Comparison of ENCODE assay signal across 8 cellular contexts in genomic region chr17:412211-413015, GRCh38. TPM values are rescaled to one million over a fixed set of nuclear protein-coding genes. Genes with fewer than 3 reads are reported as not detected.
A peak's percentile ranks its signal among the peaks of the same experiment; 100 is the strongest.
DNase-seq lines count a peak whose midpoint lies in the region; ATAC-seq and TF ChIP-seq lines count a peak whose summit lies in the region.

No MANE protein-coding gene starts in this region.

- H3K27ac ChIP-seq in SK-N-SH (ENCODE audit: low read depth in 2 of 2, low read length in 1 of 2) (no peak overlapping the region), smooth muscle cell (ENCODE audit: low read depth) (no peak overlapping the region)

- H3K9me3 Mint-ChIP-seq in activated naive CD8-positive, alpha-beta T cell treated with anti-CD3 and anti-CD28 coated beads, Interleukin-2, amount 50 U/mL, for 24 hours, result peaks cover 4% of the 10 kb centered on the region

- no peaks in the 10 kb centered on the region for H3K9me3 ChIP-seq in SK-N-SH
- no peaks in the 10 kb centered on the region for H3K9me3 ChIP-seq in smooth muscle cell (replicated peaks; ENCODE audit: low read depth)

- no peaks in the 10 kb centered on the region for H3K9me2 ChIP-seq in SK-N-SH

- H2AFZ ChIP-seq in SK-N-SH (ENCODE audit: low read depth) (no peak overlapping the region), smooth muscle cell (ENCODE audit: low read depth) (no peak overlapping the region)

- 59% methylated on average over 15 of the region's 15 CpGs for WGBS in SK-N-SH (ENCODE audit: low lambda C conversion rate)
- WGBS in smooth muscle cell (ENCODE audit: low lambda C conversion rate), result 69% methylated on average over 15 of the region's 15 CpGs

- H3K9ac ChIP-seq in SK-N-SH (no peak overlapping the region), smooth muscle cell (ENCODE audit: low read depth) (no peak overlapping the region)

- H3F3A ChIP-seq in SK-N-SH (replicated peaks; ENCODE audit: insufficient read depth), result peaks cover 4% of the 10 kb centered on the region
- H3F3A ChIP-seq in smooth muscle cell (ENCODE audit: low read depth), result peaks cover 6% of the 10 kb centered on the region

- TF ChIP-seq CTCF in SK-N-SH (IDR thresholded peaks at IDR 0.05), result peak; percentile 87
- peak; percentile 74 for TF ChIP-seq CTCF in smooth muscle cell (IDR thresholded peaks at IDR 0.05; ENCODE audit: borderline replicate concordance, insufficient read depth, poor library complexity, severe bottlenecking)

- no peak overlapping the region; a peak in 1 of 4 replicates for H3K4me3 ChIP-seq in SK-N-SH (ENCODE audit: low read depth in 2 of 2, low read length in 1 of 2)
- no peak overlapping the region for H3K4me3 ChIP-seq in smooth muscle cell

- DNase-seq in EL (peak; percentile 68), SK-N-SH (peak; percentile 73), hepatic stellate cell (ENCODE audit: low spot score) (peak; percentile 66), smooth muscle cell (lab: John Stamatoyannopoulos, UW; ENCODE audit: unreplicated experiment) (no peak)
- DNase-seq in activated naive CD8-positive, alpha-beta T cell treated with anti-CD3 and anti-CD28 coated beads, Interleukin-2, amount 50 U/mL, for 24 hours, result peak; percentile 67

- H3K4me2 ChIP-seq in SK-N-SH (no peak overlapping the region), smooth muscle cell (no peak overlapping the region)

- peak overlapping the region; percentile 96 for H3K4me3 Mint-ChIP-seq in activated naive CD8-positive, alpha-beta T cell treated with anti-CD3 and anti-CD28 coated beads, Interleukin-2, amount 50 U/mL, for 24 hours

- POLR2A ChIA-PET in SK-N-SH (lab: Yijun Ruan, JAX), result interaction anchor here (0.6 to 1.1 kb wide), 3 partner anchors 247 to 291 kb away, joined by 3 to 8 read pairs (median 4); no protein-coding TSS in a partner anchor

- peaks cover 74% of the 10 kb centered on the region for H3K4me1 Mint-ChIP-seq in activated naive CD8-positive, alpha-beta T cell treated with anti-CD3 and anti-CD28 coated beads, Interleukin-2, amount 50 U/mL, for 24 hours

- CTCF ChIA-PET in SK-N-SH (lab: Yijun Ruan, JAX), result interaction anchor here (0.6 to 3.4 kb wide), 79 partner anchors 10 to 584 kb away, joined by 3 to 255 read pairs (median 5); partner anchors contain the start of genes GEMIN4, NXN, RFLNB and TIMM22

- H3K27ac Mint-ChIP-seq in activated naive CD8-positive, alpha-beta T cell treated with anti-CD3 and anti-CD28 coated beads, Interleukin-2, amount 50 U/mL, for 24 hours, result peak overlapping the region; percentile 70

- no peak for TF ChIP-seq EP300 in Ishikawa (IDR thresholded peaks at IDR 0.05; ENCODE audit: borderline replicate concordance)
- no peak for TF ChIP-seq EP300 in SK-N-SH (IDR thresholded peaks at IDR 0.05; ENCODE audit: borderline replicate concordance in 1 of 2, low read depth in 1 of 2, low read length in 1 of 2)

- peaks cover 14% of the 10 kb centered on the region for H3K36me3 Mint-ChIP-seq in activated naive CD8-positive, alpha-beta T cell treated with anti-CD3 and anti-CD28 coated beads, Interleukin-2, amount 50 U/mL, for 24 hours (ENCODE audit: low read depth)

- H3K27me3 ChIP-seq in SK-N-SH (ENCODE audit: insufficient read depth) (no peaks in the 10 kb centered on the region), smooth muscle cell (ENCODE audit: low read depth) (no peaks in the 10 kb centered on the region)

- ATAC-seq in activated naive CD8-positive, alpha-beta T cell treated with anti-CD3 and anti-CD28 coated beads, Interleukin-2, amount 50 U/mL, for 24 hours, result no peak
- ATAC-seq in esophagus mucosa (no peak), HG03280 (IDR thresholded peaks at IDR 0.05; ENCODE audit: unreplicated experiment) (no peak)

- peaks cover 8% of the 10 kb centered on the region for H3K27me3 Mint-ChIP-seq in activated naive CD8-positive, alpha-beta T cell treated with anti-CD3 and anti-CD28 coated beads, Interleukin-2, amount 50 U/mL, for 24 hours

- H3K79me2 ChIP-seq in SK-N-SH (ENCODE audit: insufficient read depth) (no peaks in the 10 kb centered on the region), smooth muscle cell (ENCODE audit: low read depth) (no peaks in the 10 kb centered on the region)

- H4K20me1 ChIP-seq in SK-N-SH (ENCODE audit: insufficient read depth), result no peaks in the 10 kb centered on the region
- H4K20me1 ChIP-seq in smooth muscle cell (ENCODE audit: low read depth), result no peaks in the 10 kb centered on the region

- peak; percentile 80 for TF ChIP-seq RAD21 in Ishikawa (IDR thresholded peaks at IDR 0.05; ENCODE audit: low read depth)
- peak; percentile 92 for TF ChIP-seq RAD21 in SK-N-SH (IDR thresholded peaks at IDR 0.05; ENCODE audit: low read length)

- peaks cover 0 to 11% of the 10 kb centered on the region in 2 experiments; a peak in 1 of 4 replicates for H3K4me1 ChIP-seq in SK-N-SH (ENCODE audit: control insufficient read depth in 1 of 2, insufficient read depth in 2 of 2, low read depth in 1 of 2, low read length in 1 of 2)
- peaks cover 3% of the 10 kb centered on the region for H3K4me1 ChIP-seq in smooth muscle cell (ENCODE audit: low read depth)

- peaks cover 0 to 5% of the 10 kb centered on the region in 2 experiments for H3K36me3 ChIP-seq in SK-N-SH (replicated peaks in 1 of 2; ENCODE audit: control insufficient read depth in 1 of 2, insufficient read depth in 2 of 2, low read length in 1 of 2)
- H3K36me3 ChIP-seq in smooth muscle cell (ENCODE audit: low read depth), result no peaks in the 10 kb centered on the region

TF ChIP-seq in Ishikawa, 13 proteins besides CTCF, POLR2A, EP300 and RAD21 (continues in another document):
- no peak for TF ChIP-seq CEBPB (IDR thresholded peaks at IDR 0.05)
- TF ChIP-seq FOXM1 (IDR thresholded peaks at IDR 0.05; ENCODE audit: borderline replicate concordance, low read depth), result no peak
- TF ChIP-seq MAX (IDR thresholded peaks at IDR 0.05), result no peak

TF ChIP-seq in SK-N-SH, 30 proteins besides CTCF, POLR2A, EP300 and RAD21:
- TF ChIP-seq, protein P1, sequence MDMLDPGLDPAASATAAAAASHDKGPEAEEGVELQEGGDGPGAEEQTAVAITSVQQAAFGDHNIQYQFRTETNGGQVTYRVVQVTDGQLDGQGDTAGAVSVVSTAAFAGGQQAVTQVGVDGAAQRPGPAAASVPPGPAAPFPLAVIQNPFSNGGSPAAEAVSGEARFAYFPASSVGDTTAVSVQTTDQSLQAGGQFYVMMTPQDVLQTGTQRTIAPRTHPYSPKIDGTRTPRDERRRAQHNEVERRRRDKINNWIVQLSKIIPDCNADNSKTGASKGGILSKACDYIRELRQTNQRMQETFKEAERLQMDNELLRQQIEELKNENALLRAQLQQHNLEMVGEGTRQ (IDR thresholded peaks at IDR 0.05; ENCODE audit: borderline replicate concordance, low read depth, low read length), result no peak
- TF ChIP-seq ELF1 (IDR thresholded peaks at IDR 0.05), result no peak
- TF ChIP-seq SMC3 (IDR thresholded peaks at IDR 0.05; ENCODE audit: low read depth, low read length), result peak; percentile 93
- peak; percentile 59; the same call in 1 of the 2 replicates for TF ChIP-seq MAX (IDR thresholded peaks at IDR 0.05; ENCODE audit: low read depth)

RNA-seq across cellular contexts. Expression of gene RFLNB, which starts 33.3 kb away (rescaled TPM):
- polyA plus RNA-seq in SK-N-SH (2012; rRNA removed), result 2.4 and 4.1 TPM in 2 replicates
- polyA plus RNA-seq in SK-N-SH (2012; cell fraction: cytosol; rRNA removed), result 4.2 and 5.2 TPM in 2 replicates
- polyA plus RNA-seq in SK-N-SH (2012; cell fraction: nucleus; rRNA removed), result 2.1 and 2.5 TPM in 2 replicates
- total RNA-seq in smooth muscle cell, result 28.1 and 37.7 TPM in 2 replicates
- polyA plus RNA-seq in smooth muscle cell, result 33.4 and 36.6 TPM in 2 replicates
- 1.7 TPM for total RNA-seq in esophagus mucosa

RNA-seq across cellular contexts. Expression of gene RPH3AL, which starts 59.8 kb away (rescaled TPM):
- polyA plus RNA-seq in SK-N-SH (2012; rRNA removed) (2.9 and 4.4 TPM in 2 replicates), smooth muscle cell (1.3 and 3.3 TPM in 2 replicates)
- polyA plus RNA-seq in SK-N-SH (2012; cell fraction: cytosol; rRNA removed), result 1.8 and 2.5 TPM in 2 replicates
- polyA plus RNA-seq in SK-N-SH (2012; cell fraction: nucleus; rRNA removed), result 3.0 and 3.6 TPM in 2 replicates
- total RNA-seq in smooth muscle cell (0.67 and 1.8 TPM in 2 replicates), esophagus mucosa (10.0 TPM)

Comparison
In these comparisons a context has a peak if more than half of its experiments do, and no peak if none do; other contexts are left out.
1. RNA of gene RFLNB, which starts 33.3 kb away (total RNA-seq): 28.1 to 37.7 TPM in smooth muscle cell; 1.7 TPM in esophagus mucosa (single experiment); every median in the first group is over 10 times any median in the second.